Comparison of ENCODE assay signal across 9 cellular contexts in genomic region chr16:67245189-67245585, GRCh38. TPM values are rescaled to one million over a fixed set of nuclear protein-coding genes. Genes with fewer than 3 reads are reported as not detected.
DNase-seq lines count a peak whose midpoint lies in the region; TF ChIP-seq lines count a peak whose summit lies in the region.
"Had no signal": no experiment of that assay in that cellular context is flagged by ENCODE, and none has a peak within 500 bp of the region (broad histone marks: within the 10 kb centered on the region; RNA-seq: fewer than 3 reads in every experiment).

No MANE protein-coding gene starts in this region.

- H3K9me3 ChIP-seq in HEK293 (ENCODE audit: control insufficient read depth, insufficient read depth, low read depth, low read length) (no peaks in the 10 kb centered on the region), HAP-1 (no peaks in the 10 kb centered on the region)

- CTCF ChIA-PET in HEK293 (lab: Yijun Ruan, JAX): interaction anchor here (0.6 to 2.3 kb wide), 6 partner anchors 8 to 287 kb away, joined by 3 to 5 read pairs (median 4); no protein-coding TSS in a partner anchor
- CTCF ChIA-PET in activated CD4-positive, alpha-beta memory T cell treated with anti-CD3 and anti-CD28 coated beads for 36 hours (lab: Charles Lee): interaction anchor here (0.6 to 1.9 kb wide), 9 partner anchors 9 to 236 kb away, joined by 3 to 15 read pairs (median 4); partner anchors contain the start of genes ATP6V0D1, E2F4, PLEKHG4 and TMEM208

- H3K27ac Mint-ChIP-seq in activated CD4-positive, alpha-beta memory T cell treated with anti-CD3 and anti-CD28 coated beads for 36 hours: peak overlapping the region; percentile 94
- H3K27ac Mint-ChIP-seq in glutamatergic neuron (ENCODE audit: unreplicated experiment): no peak overlapping the region

- peaks cover 9% of the 10 kb centered on the region for H3K4me1 ChIP-seq in HEK293 (ENCODE audit: control insufficient read depth, insufficient read depth, low read length)
- peaks cover 13% of the 10 kb centered on the region for H3K4me1 ChIP-seq in HAP-1

- no peak for DNase-seq in activated CD4-positive, alpha-beta memory T cell treated with anti-CD3 and anti-CD28 coated beads for 36 hours
- DNase-seq in glutamatergic neuron: no peak
- DNase-seq in HAP-1 (ENCODE audit: low spot score in 2 of 2): no peak
- no peak for DNase-seq in H7
- DNase-seq in SKM-1 (lab: John Stamatoyannopoulos, UW; ENCODE audit: unreplicated experiment): no peak
- DNase-seq in amniotic stem cell (lab: John Stamatoyannopoulos, UW): no peak
- DNase-seq: NCI-H226 had no signal

- POLR2A ChIA-PET in HEK293 (lab: Yijun Ruan, JAX): interaction anchor here (0.6 to 7.4 kb wide), 3 partner anchors 14 to 26 kb away, joined by 3 to 109 read pairs (median 4); partner anchors contain the start of gene TMEM208
- POLR2A ChIA-PET in activated CD4-positive, alpha-beta memory T cell treated with anti-CD3 and anti-CD28 coated beads for 36 hours (lab: Charles Lee): interaction anchor here (1.0 to 5.0 kb wide), 5 partner anchors 9 to 53 kb away, joined by 3 to 37 read pairs (median 9); partner anchors contain the start of genes E2F4, PLEKHG4 and TMEM208

- H3K27me3 Mint-ChIP-seq in activated CD4-positive, alpha-beta memory T cell treated with anti-CD3 and anti-CD28 coated beads for 36 hours: peaks cover 1% of the 10 kb centered on the region
- H3K27me3 Mint-ChIP-seq in glutamatergic neuron (ENCODE audit: unreplicated experiment): peaks cover 19% of the 10 kb centered on the region

- H3K36me3 ChIP-seq in HEK293 (ENCODE audit: control insufficient read depth in 2 of 2, insufficient read depth in 1 of 2, low read length in 2 of 2) (peaks cover 0 to 7% of the 10 kb centered on the region in 2 experiments; a peak in 1 of 3 replicates), HAP-1 (replicated peaks) (0 out of 2 replicates have a peak, but pooled peaks cover 3% of the 10 kb centered on the region), H7 (replicated peaks; ENCODE audit: control insufficient read depth, insufficient read depth, low read length) (no peaks in the 10 kb centered on the region; the same call in 1 of the 2 replicates)

- H3K9me3 Mint-ChIP-seq in activated CD4-positive, alpha-beta memory T cell treated with anti-CD3 and anti-CD28 coated beads for 36 hours: no peaks in the 10 kb centered on the region
- H3K9me3 Mint-ChIP-seq in glutamatergic neuron (ENCODE audit: unreplicated experiment): peaks cover 7% of the 10 kb centered on the region

- no peak overlapping the region for H3K27ac ChIP-seq in HEK293 (ENCODE audit: extremely low read depth, low read depth, low read length)
- peak overlapping the region; percentile 14 to 91 (median 82) for H3K27ac ChIP-seq in skin epidermis

- H3K4me1 Mint-ChIP-seq in activated CD4-positive, alpha-beta memory T cell treated with anti-CD3 and anti-CD28 coated beads for 36 hours (ENCODE audit: low read depth): peaks cover 58% of the 10 kb centered on the region
- peaks cover 20% of the 10 kb centered on the region for H3K4me1 Mint-ChIP-seq in glutamatergic neuron (ENCODE audit: low read depth, unreplicated experiment)

- H3K4me3 ChIP-seq in HEK293 (ENCODE audit: low read depth, low read length): no peak overlapping the region
- H3K4me3 ChIP-seq in skin epidermis: peak overlapping the region in 3 of 7 experiments; percentile 74 to 86 (median 75)
- no peak overlapping the region for H3K4me3 ChIP-seq in HAP-1
- no peak overlapping the region for H3K4me3 ChIP-seq in H7 (ENCODE audit: insufficient read depth, low read depth, low read length)

- in situ Hi-C loops in HAP-1 (cut with MboI; ENCODE audit: low sequenced_read_pairs): no loop called here

- H3K27me3 ChIP-seq in HAP-1 (ENCODE audit: low read depth) (peaks cover 23% of the 10 kb centered on the region), H7 (ENCODE audit: control insufficient read depth, insufficient read depth, low read length) (peaks cover 25% of the 10 kb centered on the region)

- intact Hi-C loops in activated CD4-positive, alpha-beta memory T cell treated with anti-CD3 and anti-CD28 coated beads for 36 hours (cut with micrococcal nuclease): loop anchor here (10.0 kb wide), 1 partner anchor 420 kb away; the partner anchor contains the start of genes ACD, C16orf86, ENKD1 and PARD6A

- TF ChIP-seq CTCF in HEK293 (tag by site-specific recombination; IDR thresholded peaks at IDR 0.05) (no peak), glutamatergic neuron (IDR thresholded peaks at IDR 0.05; ENCODE audit: partially characterized antibody, unreplicated experiment) (no peak)

- H3K36me3 Mint-ChIP-seq in activated CD4-positive, alpha-beta memory T cell treated with anti-CD3 and anti-CD28 coated beads for 36 hours: peaks cover 4% of the 10 kb centered on the region
- peaks cover 5% of the 10 kb centered on the region for H3K36me3 Mint-ChIP-seq in glutamatergic neuron (ENCODE audit: unreplicated experiment)

- H3K4me3 Mint-ChIP-seq in activated CD4-positive, alpha-beta memory T cell treated with anti-CD3 and anti-CD28 coated beads for 36 hours: peak overlapping the region; percentile 90
- H3K4me3 Mint-ChIP-seq in glutamatergic neuron (ENCODE audit: unreplicated experiment): peak overlapping the region; percentile 68

TF ChIP-seq in HEK293, 187 proteins besides CTCF, POLR2A, EP300 and RAD21:
- TF ChIP-seq KLF9 (tag by site-specific recombination; IDR thresholded peaks at IDR 0.05; ENCODE audit: low read depth) (peak; percentile 47), GLIS1 (tag by site-specific recombination; IDR thresholded peaks at IDR 0.05) (peak; percentile 70), KLF10 (tag by site-specific recombination; IDR thresholded peaks at IDR 0.05) (peak; percentile 47; the same call in 1 of the 2 replicates), ZNF266 (tag by site-specific recombination; IDR thresholded peaks at IDR 0.05; ENCODE audit: low read depth) (no peak), KLF1 (tag by site-specific recombination; IDR thresholded peaks at IDR 0.05) (peak; percentile 74), ZNF791 (tag by site-specific recombination; IDR thresholded peaks at IDR 0.05) (no peak)

RNA-seq across cellular contexts. Expression of gene FHOD1, which starts 2.1 kb away (rescaled TPM):
- total RNA-seq in activated CD4-positive, alpha-beta memory T cell treated with anti-CD3 and anti-CD28 coated beads for 36 hours: 100 to 1,000 TPM in 1 of 2 experiments, 10 to 100 TPM in 1; 96.3 to 111 TPM
- 18.8 TPM for total RNA-seq in glutamatergic neuron (ENCODE audit: unreplicated experiment)
- 22.4 and 37.4 TPM in 2 replicates for total RNA-seq in H7 (2014; rRNA removed; shearing (Covaris generic))

RNA-seq across cellular contexts. Expression of gene SLC9A5, which starts 3.6 kb away (rescaled TPM):
- total RNA-seq in activated CD4-positive, alpha-beta memory T cell treated with anti-CD3 and anti-CD28 coated beads for 36 hours: 1 to 10 TPM; 5.9 to 6.1 TPM
- total RNA-seq in glutamatergic neuron (ENCODE audit: unreplicated experiment): 1.4 TPM
- 1.6 and 2.5 TPM in 2 replicates for total RNA-seq in H7 (2014; rRNA removed; shearing (Covaris generic))

RNA-seq across cellular contexts. Expression of gene TMEM208, which starts 18.3 kb away (rescaled TPM):
- total RNA-seq in activated CD4-positive, alpha-beta memory T cell treated with anti-CD3 and anti-CD28 coated beads for 36 hours: 10 to 100 TPM; 36.7 to 39.3 TPM
- total RNA-seq in glutamatergic neuron (ENCODE audit: unreplicated experiment): 42.6 TPM
- 19.3 and 27.3 TPM in 2 replicates for total RNA-seq in H7 (2014; rRNA removed; shearing (Covaris generic))

RNA-seq across cellular contexts. Expression of gene PLEKHG4, which starts 34.1 kb away (rescaled TPM):
- total RNA-seq in activated CD4-positive, alpha-beta memory T cell treated with anti-CD3 and anti-CD28 coated beads for 36 hours: 10 to 100 TPM; 22.7 to 24.6 TPM
- 3.4 TPM for total RNA-seq in glutamatergic neuron (ENCODE audit: unreplicated experiment)
- total RNA-seq in H7 (2014; rRNA removed; shearing (Covaris generic)): 9.6 and 15.0 TPM in 2 replicates

RNA-seq across cellular contexts. Expression of gene ELMO3, which starts 46.3 kb away (rescaled TPM):
- 1 to 10 TPM; 5.1 to 5.9 TPM for total RNA-seq in activated CD4-positive, alpha-beta memory T cell treated with anti-CD3 and anti-CD28 coated beads for 36 hours
- total RNA-seq in glutamatergic neuron (ENCODE audit: unreplicated experiment): 2.1 TPM
- total RNA-seq in H7 (2014; rRNA removed; shearing (Covaris generic)): 10.4 and 11.4 TPM in 2 replicates
